In the genomic region with DNA sequence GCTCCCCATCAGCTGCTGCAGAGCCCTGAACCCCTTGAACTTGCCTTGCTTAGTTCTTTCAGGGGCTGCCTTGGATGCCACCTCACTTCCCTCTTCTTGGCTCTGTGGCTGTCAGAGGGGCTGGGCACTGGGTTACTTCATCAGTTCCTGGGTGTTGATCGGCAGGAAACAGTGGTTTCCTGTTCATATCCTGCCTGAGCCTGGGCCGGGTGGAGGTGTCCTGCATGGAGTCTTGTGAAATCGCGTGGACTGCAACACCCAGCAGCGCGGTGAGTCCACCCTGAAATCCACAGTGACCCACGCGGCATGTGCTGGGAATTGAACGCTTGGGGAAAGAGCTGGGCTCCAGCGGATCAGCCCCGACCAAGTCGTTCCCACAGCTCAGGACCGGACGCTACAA, we compare ENCODE assay signal across 7 cellular contexts.
A peak's percentile ranks its signal among the peaks of the same experiment; 100 is the strongest.
DNase-seq lines count a peak whose midpoint lies in the region; ATAC-seq and TF ChIP-seq lines count a peak whose summit lies in the region.

No MANE protein-coding gene starts in this region.

- no peaks in the 10 kb centered on the region for H3K27me3 ChIP-seq in GM23338 (ENCODE audit: insufficient read depth)

- intact Hi-C loops in head of caudate nucleus (cut with DNase I), result loop anchor here (5.0 kb wide), 1 partner anchor 113 kb away; the partner anchor contains the start of genes FAM217B and PPP1R3D

- H3K4me1 Mint-ChIP-seq in activated CD4-positive, alpha-beta T cell treated with anti-CD3 and anti-CD28 coated beads, Interleukin-2, amount 10 ng/mL, durations not matched to agents 7 days and 5 days, result peaks cover 51% of the 10 kb centered on the region
- H3K4me1 Mint-ChIP-seq in GM23338, result peaks cover 9% of the 10 kb centered on the region

- CTCF ChIA-PET in activated CD4-positive, alpha-beta T cell treated with anti-CD3 and anti-CD28 coated beads, Interleukin-2, amount 10 ng/mL, durations not matched to agents 7 days and 5 days (lab: Charles Lee), result interaction anchor here (1.2 to 1.4 kb wide), 2 partner anchors 9 to 207 kb away, joined by 3 to 4 read pairs; no protein-coding TSS in a partner anchor

- no peaks in the 10 kb centered on the region for H3K9me2 ChIP-seq in GM23338 (ENCODE audit: insufficient read depth)

- H3K27ac Mint-ChIP-seq in activated CD4-positive, alpha-beta T cell treated with anti-CD3 and anti-CD28 coated beads, Interleukin-2, amount 10 ng/mL, durations not matched to agents 7 days and 5 days, result peak overlapping the region; percentile 89
- H3K27ac Mint-ChIP-seq in GM23338, result no peak overlapping the region

- POLR2A ChIA-PET in activated CD4-positive, alpha-beta T cell treated with anti-CD3 and anti-CD28 coated beads, Interleukin-2, amount 10 ng/mL, durations not matched to agents 7 days and 5 days (lab: Charles Lee), result interaction anchor here (0.6 kb wide), 1 partner anchor 1197 kb away, joined by 3 read pairs; no protein-coding TSS in a partner anchor

- peak; percentile 52 for ATAC-seq in HG03064 (IDR thresholded peaks at IDR 0.05; ENCODE audit: low read depth, unreplicated experiment)
- no peak for ATAC-seq in GM23338
- no peak for ATAC-seq in GM18520 (IDR thresholded peaks at IDR 0.05; ENCODE audit: unreplicated experiment)

- H3K36me3 Mint-ChIP-seq in activated CD4-positive, alpha-beta T cell treated with anti-CD3 and anti-CD28 coated beads, Interleukin-2, amount 10 ng/mL, durations not matched to agents 7 days and 5 days (ENCODE audit: low read depth), result no peaks in the 10 kb centered on the region
- no peaks in the 10 kb centered on the region for H3K36me3 Mint-ChIP-seq in GM23338 (ENCODE audit: low read depth)

- H2AFZ ChIP-seq in GM23338, result no peak overlapping the region

- H3K27ac ChIP-seq in GM23338 (ENCODE audit: low read depth), result no peak overlapping the region

- H3K79me2 ChIP-seq in GM23338 (replicated peaks; ENCODE audit: insufficient read depth), result no peaks in the 10 kb centered on the region

- H4K20me1 ChIP-seq in GM23338 (replicated peaks; ENCODE audit: insufficient read depth), result no peaks in the 10 kb centered on the region

- no peak overlapping the region for H3K4me3 ChIP-seq in GM23338

- H3K36me3 ChIP-seq in GM23338 (ENCODE audit: insufficient read depth), result no peaks in the 10 kb centered on the region

- H3K27me3 Mint-ChIP-seq in activated CD4-positive, alpha-beta T cell treated with anti-CD3 and anti-CD28 coated beads, Interleukin-2, amount 10 ng/mL, durations not matched to agents 7 days and 5 days, result no peaks in the 10 kb centered on the region
- H3K27me3 Mint-ChIP-seq in GM23338 (ENCODE audit: insufficient read depth, low read depth, poor library complexity), result peaks cover 12% of the 10 kb centered on the region

- DNase-seq in activated CD4-positive, alpha-beta T cell treated with anti-CD3 and anti-CD28 coated beads, Interleukin-2, amount 10 ng/mL, durations not matched to agents 7 days and 5 days, result peak; percentile 72
- peak in 37 of 42 donors; percentile 8 to 75 (median 43) for DNase-seq in head of caudate nucleus
- peak; percentile 58 for DNase-seq in stimulated activated CD8-positive, alpha-beta memory T cell treated with anti-CD3 and anti-CD28 coated beads, Interleukin-4, amount 100 ng/mL, for 48 hours
- no peak for DNase-seq in GM23338 (ENCODE audit: low spot score)
- no peak for DNase-seq in NCI-H1930 (lab: John Stamatoyannopoulos, UW)

- peak overlapping the region; percentile 80 for H3K4me3 Mint-ChIP-seq in activated CD4-positive, alpha-beta T cell treated with anti-CD3 and anti-CD28 coated beads, Interleukin-2, amount 10 ng/mL, durations not matched to agents 7 days and 5 days
- H3K4me3 Mint-ChIP-seq in GM23338, result no peak overlapping the region

- TF ChIP-seq CTCF in GM23338 (conservative IDR thresholded peaks at IDR 0.05; ENCODE audit: low read depth in 2 of 2), result no peak

- H3F3A ChIP-seq in GM23338 (replicated peaks; ENCODE audit: low read depth), result no peaks in the 10 kb centered on the region

- no peak overlapping the region for H3K4me2 ChIP-seq in GM23338

- H3K9me3 Mint-ChIP-seq in activated CD4-positive, alpha-beta T cell treated with anti-CD3 and anti-CD28 coated beads, Interleukin-2, amount 10 ng/mL, durations not matched to agents 7 days and 5 days, result no peaks in the 10 kb centered on the region
- no peaks in the 10 kb centered on the region; the same call in 2 of the 3 replicates for H3K9me3 Mint-ChIP-seq in GM23338

- peaks cover 13% of the 10 kb centered on the region for H3K4me1 ChIP-seq in GM23338 (ENCODE audit: insufficient read depth)

TF ChIP-seq in GM23338, 12 proteins besides CTCF, POLR2A, EP300 and RAD21:
- TF ChIP-seq ZNF114 (CRISPR knock-in tag; IDR thresholded peaks at IDR 0.05), result no peak
- TF ChIP-seq JUNB (IDR thresholded peaks at IDR 0.05; ENCODE audit: unreplicated experiment), result no peak
TF ChIP-seq in GM23338: peak in this region for 0.

Comparison
In these comparisons a context has a peak if more than half of its experiments do, and no peak if none do; other contexts are left out.
1. DNase-seq: peak in activated CD4-positive, alpha-beta T cell treated with anti-CD3 and anti-CD28 coated beads, Interleukin-2, amount 10 ng/mL, durations not matched to agents 7 days and 5 days (single experiment), head of caudate nucleus (37 of 42) and stimulated activated CD8-positive, alpha-beta memory T cell treated with anti-CD3 and anti-CD28 coated beads, Interleukin-4, amount 100 ng/mL, for 48 hours (single experiment); none in GM23338 (single experiment) and NCI-H1930 (0 of 2).